11 cellular contexts compared by ENCODE assay signal in the genomic region with DNA sequence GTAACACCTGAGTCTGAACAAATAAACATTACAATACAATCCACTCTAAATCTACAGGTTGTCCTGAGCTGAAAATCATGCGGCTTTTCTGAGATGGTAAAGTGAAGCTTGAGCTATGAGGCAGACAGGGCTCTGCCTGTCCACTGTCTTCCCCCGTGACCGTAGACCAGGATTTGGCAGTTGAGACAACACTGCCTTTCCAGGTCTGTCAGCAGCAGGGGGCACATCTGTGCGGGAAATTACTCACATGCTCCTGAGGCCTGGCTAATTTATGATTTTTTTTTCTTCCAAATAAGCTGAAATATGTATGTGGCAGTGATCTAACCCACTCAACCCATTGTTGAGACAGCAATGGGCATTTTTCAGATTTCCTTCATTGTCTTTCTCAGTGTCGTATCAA.
DNase-seq lines count a peak whose midpoint lies in the region; ATAC-seq and TF ChIP-seq lines count a peak whose summit lies in the region.
"Had no signal": no experiment of that assay in that cellular context is flagged by ENCODE, and none has a peak within 500 bp of the region (broad histone marks: within the 10 kb centered on the region; RNA-seq: fewer than 3 reads in every experiment).

No MANE protein-coding gene starts in this region.

- H3K9me2 ChIP-seq in GM23248 (ENCODE audit: insufficient read depth) = no peaks in the 10 kb centered on the region
- H3K9me2 ChIP-seq in OCI-LY7 (ENCODE audit: insufficient read depth, low read length) = no peaks in the 10 kb centered on the region

- CTCF ChIA-PET in OCI-LY7 (lab: Charles Lee; ENCODE audit: unreplicated experiment) = no interaction called here

- H3K4me2 ChIP-seq in GM23248 (ENCODE audit: unreplicated experiment) (peak overlapping the region; percentile 23), OCI-LY7 (ENCODE audit: low read length) (no peak overlapping the region)

- 0 out of 2 replicates have a peak, but pooled peaks have one; percentile 17 for TF ChIP-seq CTCF in WI38 (IDR thresholded peaks at IDR 0.05; ENCODE audit: low read depth, low read length)
- TF ChIP-seq CTCF in sigmoid colon (IDR thresholded peaks at IDR 0.05) = no peak
- no peak for TF ChIP-seq CTCF in OCI-LY7 (conservative IDR thresholded peaks at IDR 0.05; ENCODE audit: low read length)

- H3K27ac ChIP-seq in GM23248 = 0 out of 2 replicates have a peak overlapping the region, but pooled peaks have one; percentile 8
- H3K27ac ChIP-seq in sigmoid colon = peak overlapping the region in 3 of 4 donors; percentile 44 to 56 (median 47)
- no peak overlapping the region for H3K27ac ChIP-seq in OCI-LY7 (ENCODE audit: low read depth, low read length, poor library complexity, severe bottlenecking)

- intact Hi-C loops in Right ventricle myocardium inferior (cut with DNase I) (no loop called here), sigmoid colon (cut with DNase I) (no loop called here), OCI-LY7 (cut with micrococcal nuclease; ENCODE audit: unreplicated experiment) (no loop called here)

- in situ Hi-C loops in GM23248 (cut with MboI) = no loop called here

- POLR2A ChIA-PET in OCI-LY7 (lab: Charles Lee) = interaction anchor here (0.6 to 0.9 kb wide), 3 partner anchors 17 to 235 kb away, joined by 3 read pairs; no protein-coding TSS in a partner anchor

- DNase-seq in GM23248 = peak; percentile 72
- DNase-seq in Right ventricle myocardium inferior (ENCODE audit: missing footprints) = no peak
- no peak for DNase-seq in sigmoid colon
- DNase-seq in ecto neural progenitor cell (ENCODE audit: low spot score) = no peak
- DNase-seq in OCI-LY7 (ENCODE audit: low spot score) = no peak
- DNase-seq in erythroblast (lab: John Stamatoyannopoulos, UW) = no peak
- DNase-seq: activated CD4-positive, alpha-beta memory T cell treated with anti-CD3 and anti-CD28 coated beads, Interleukin-2, amount 10 ng/mL, durations not matched to agents 7 days and 5 days; SIG-M5; transverse colon had no signal

- H3K36me3 ChIP-seq in GM23248 (ENCODE audit: low read depth) = no peaks in the 10 kb centered on the region
- no peaks in the 10 kb centered on the region for H3K36me3 ChIP-seq in sigmoid colon
- no peaks in the 10 kb centered on the region for H3K36me3 ChIP-seq in OCI-LY7 (ENCODE audit: insufficient read depth, low read length)
- H3K36me3 ChIP-seq: transverse colon had no signal

- H3K9me3 ChIP-seq in GM23248 (ENCODE audit: low read depth) = no peaks in the 10 kb centered on the region
- peaks cover 0 to 2% (median 0%) of the 10 kb centered on the region in 4 donors for H3K9me3 ChIP-seq in sigmoid colon
- no peaks in the 10 kb centered on the region for H3K9me3 ChIP-seq in OCI-LY7 (ENCODE audit: low read length)
- H3K9me3 ChIP-seq: transverse colon had no signal

- no peak for TF ChIP-seq EP300 in sigmoid colon (IDR thresholded peaks at IDR 0.05)

- H4K20me1 ChIP-seq in GM23248 (ENCODE audit: insufficient read depth) (peaks cover 5% of the 10 kb centered on the region; the same call in 1 of the 2 replicates), OCI-LY7 (ENCODE audit: insufficient read depth, low read length) (no peaks in the 10 kb centered on the region)

- peaks cover 17% of the 10 kb centered on the region; the same call in 1 of the 2 replicates for H3F3A ChIP-seq in GM23248 (ENCODE audit: insufficient read depth)

- TF ChIP-seq POLR2A in sigmoid colon (IDR thresholded peaks at IDR 0.05) = no peak
- TF ChIP-seq POLR2A in erythroblast (IDR thresholded peaks at IDR 0.05; ENCODE audit: low read length) = no peak

- H3K4me3 ChIP-seq in GM23248 = no peak overlapping the region
- H3K4me3 ChIP-seq in WI38 (ENCODE audit: low read depth, low read length) = no peak overlapping the region
- H3K4me3 ChIP-seq in sigmoid colon = no peak overlapping the region
- no peak overlapping the region for H3K4me3 ChIP-seq in OCI-LY7 (ENCODE audit: low read depth, low read length, poor library complexity, severe bottlenecking)
- H3K4me3 ChIP-seq: transverse colon had no signal

- H3K27me3 ChIP-seq in GM23248 (replicated peaks; ENCODE audit: insufficient read depth) (no peaks in the 10 kb centered on the region), sigmoid colon (no peaks in the 10 kb centered on the region)
- H3K27me3 ChIP-seq: transverse colon had no signal

- H3K4me1 ChIP-seq in GM23248 (ENCODE audit: insufficient read depth) (peaks cover 15% of the 10 kb centered on the region), sigmoid colon (peaks cover 0 to 25% (median 22%) of the 10 kb centered on the region in 4 donors), OCI-LY7 (ENCODE audit: insufficient read depth, low read length, poor library complexity, severe bottlenecking) (no peaks in the 10 kb centered on the region)

- H3K79me2 ChIP-seq in GM23248 (ENCODE audit: insufficient read depth) = 0 out of 2 replicates have a peak, but pooled peaks cover 10% of the 10 kb centered on the region
- H3K79me2 ChIP-seq in OCI-LY7 (ENCODE audit: insufficient read depth, low read depth, low read length) = no peaks in the 10 kb centered on the region

- ATAC-seq in Right ventricle myocardium inferior (peak; percentile 90), GM19463 (IDR thresholded peaks at IDR 0.05; ENCODE audit: unreplicated experiment) (no peak)

- H3K9ac ChIP-seq in GM23248 = no peak overlapping the region

- no TSS peak for BruUV-seq in OCI-LY7 (replicated peaks; lab: Mats Ljungman, UMichigan)

- H2AFZ ChIP-seq in GM23248 = no peak overlapping the region
- H2AFZ ChIP-seq in OCI-LY7 (ENCODE audit: low read length) = no peak overlapping the region

- 37% methylated on average over 5 of the region's 5 CpGs for WGBS in GM23248 (ENCODE audit: low coverage in 1 of 2, low lambda C conversion rate in 2 of 2, missing lambda C conversion rate in 2 of 2), 2 experiments
- WGBS in sigmoid colon, 2 donors = 77 to 78% methylated on average over 5 of the region's 5 CpGs
